ENCODE assay signal across 1 cellular context in genomic region chr5:114391321-114391720, GRCh38.
TF ChIP-seq lines count a peak whose summit lies in the region.

No MANE protein-coding gene starts in this region.

TF ChIP-seq in GM23338, 12 proteins besides CTCF, POLR2A, EP300 and RAD21 (continued from another document):
- TF ChIP-seq ZNF462 (CRISPR knock-in tag; IDR thresholded peaks at IDR 0.05) (no peak), EZH2 (IDR thresholded peaks at IDR 0.05; ENCODE audit: low read depth, unreplicated experiment) (no peak), CREB1 (CRISPR knock-in tag; IDR thresholded peaks at IDR 0.05; ENCODE audit: low read depth) (no peak), EZH2phosphoT487 (IDR thresholded peaks at IDR 0.05; ENCODE audit: unreplicated experiment) (no peak), JUNB (IDR thresholded peaks at IDR 0.05; ENCODE audit: unreplicated experiment) (no peak)
